Comparison of ENCODE assay signal across 9 cellular contexts in genomic region chr9:122051401-122052346, GRCh38.
DNase-seq lines count a peak whose midpoint lies in the region; ATAC-seq lines count a peak whose summit lies in the region.
"Had no signal": no experiment of that assay in that cellular context is flagged by ENCODE, and none has a peak within 500 bp of the region (broad histone marks: within the 10 kb centered on the region; RNA-seq: fewer than 3 reads in every experiment).

No MANE protein-coding gene starts in this region.

- H3K9me3 Mint-ChIP-seq in activated naive CD8-positive, alpha-beta T cell (ENCODE audit: low read depth), result no peaks in the 10 kb centered on the region

- peaks cover 10% of the 10 kb centered on the region for H3K36me3 Mint-ChIP-seq in activated naive CD8-positive, alpha-beta T cell

- peak; percentile 40 to 52 for DNase-seq in stimulated activated CD4-positive, alpha-beta T cell treated with anti-CD3 and anti-CD28 coated beads, Interleukin-2, amount 100 ng/mL, for 48 hours
- no peak for DNase-seq in globus pallidus (ENCODE audit: low spot score)
- DNase-seq in hippocampal formation (lab: John Stamatoyannopoulos, UW), result no peak
- no peak for DNase-seq in NCI-H510A (lab: John Stamatoyannopoulos, UW)
- DNase-seq: NCI-H1417 treated with DMSO at 0.1 percent for 48 hours had no signal

- no peaks in the 10 kb centered on the region for H3K27me3 Mint-ChIP-seq in activated naive CD8-positive, alpha-beta T cell

- peak; percentile 67 for ATAC-seq in GM19395 (IDR thresholded peaks at IDR 0.05; ENCODE audit: unreplicated experiment)
- peak; percentile 52 for ATAC-seq in HG03280 (IDR thresholded peaks at IDR 0.05; ENCODE audit: unreplicated experiment)
- ATAC-seq in GM18519 (IDR thresholded peaks at IDR 0.05; ENCODE audit: low FRiP score, unreplicated experiment), result no peak

- peak overlapping the region; percentile 51 for H3K27ac Mint-ChIP-seq in activated naive CD8-positive, alpha-beta T cell

- H3K4me3 Mint-ChIP-seq in activated naive CD8-positive, alpha-beta T cell, result peak overlapping the region; percentile 1

- peaks cover 21% of the 10 kb centered on the region for H3K4me1 Mint-ChIP-seq in activated naive CD8-positive, alpha-beta T cell (ENCODE audit: low read depth)

Comparison
In these comparisons a context has a peak if more than half of its experiments do, and no peak if none do; other contexts are left out.
1. DNase-seq: peak in stimulated activated CD4-positive, alpha-beta T cell treated with anti-CD3 and anti-CD28 coated beads, Interleukin-2, amount 100 ng/mL, for 48 hours (2 of 2); none in globus pallidus (single experiment), hippocampal formation (0 of 2) and NCI-H510A (single experiment).